Comparison of ENCODE assay signal across 1 cellular context in the genomic region with DNA sequence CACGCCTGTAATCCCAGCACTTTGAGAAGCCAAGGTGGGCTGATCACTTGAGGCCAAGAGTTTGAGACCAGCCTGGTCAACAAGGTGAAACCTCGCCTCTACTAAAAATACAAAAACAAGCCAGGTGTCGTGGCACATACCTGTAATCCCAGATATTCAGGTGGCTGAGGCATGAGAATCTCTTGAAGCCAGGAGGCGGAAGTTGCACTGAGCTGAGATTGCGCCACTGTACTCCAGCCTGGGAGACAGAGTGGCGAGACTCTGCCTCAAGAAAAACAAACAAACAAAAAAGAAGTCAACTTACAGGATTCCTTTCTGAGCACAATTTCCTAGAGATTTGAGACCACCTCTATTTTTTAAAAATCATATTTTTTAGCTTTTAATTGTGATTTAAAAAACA.
TF ChIP-seq lines count a peak whose summit lies in the region.

No MANE protein-coding gene starts in this region.

TF ChIP-seq in HepG2, 621 proteins besides CTCF, POLR2A, EP300 and RAD21:
- TF ChIP-seq, protein P1, sequence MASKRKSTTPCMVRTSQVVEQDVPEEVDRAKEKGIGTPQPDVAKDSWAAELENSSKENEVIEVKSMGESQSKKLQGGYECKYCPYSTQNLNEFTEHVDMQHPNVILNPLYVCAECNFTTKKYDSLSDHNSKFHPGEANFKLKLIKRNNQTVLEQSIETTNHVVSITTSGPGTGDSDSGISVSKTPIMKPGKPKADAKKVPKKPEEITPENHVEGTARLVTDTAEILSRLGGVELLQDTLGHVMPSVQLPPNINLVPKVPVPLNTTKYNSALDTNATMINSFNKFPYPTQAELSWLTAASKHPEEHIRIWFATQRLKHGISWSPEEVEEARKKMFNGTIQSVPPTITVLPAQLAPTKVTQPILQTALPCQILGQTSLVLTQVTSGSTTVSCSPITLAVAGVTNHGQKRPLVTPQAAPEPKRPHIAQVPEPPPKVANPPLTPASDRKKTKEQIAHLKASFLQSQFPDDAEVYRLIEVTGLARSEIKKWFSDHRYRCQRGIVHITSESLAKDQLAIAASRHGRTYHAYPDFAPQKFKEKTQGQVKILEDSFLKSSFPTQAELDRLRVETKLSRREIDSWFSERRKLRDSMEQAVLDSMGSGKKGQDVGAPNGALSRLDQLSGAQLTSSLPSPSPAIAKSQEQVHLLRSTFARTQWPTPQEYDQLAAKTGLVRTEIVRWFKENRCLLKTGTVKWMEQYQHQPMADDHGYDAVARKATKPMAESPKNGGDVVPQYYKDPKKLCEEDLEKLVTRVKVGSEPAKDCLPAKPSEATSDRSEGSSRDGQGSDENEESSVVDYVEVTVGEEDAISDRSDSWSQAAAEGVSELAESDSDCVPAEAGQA (IDR thresholded peaks at IDR 0.05; ENCODE audit: low read depth), result no peak
- TF ChIP-seq, protein P1 (CRISPR knock-in tag; IDR thresholded peaks at IDR 0.05; ENCODE audit: borderline replicate concordance), result no peak
- no peak for TF ChIP-seq JUNB (CRISPR knock-in tag; IDR thresholded peaks at IDR 0.05; ENCODE audit: borderline replicate concordance)
- TF ChIP-seq ZNF205 (CRISPR knock-in tag; IDR thresholded peaks at IDR 0.05), result no peak
- no peak for TF ChIP-seq ETV5 (CRISPR knock-in tag; IDR thresholded peaks at IDR 0.05; ENCODE audit: borderline replicate concordance)
- TF ChIP-seq KDM5A (IDR thresholded peaks at IDR 0.05; ENCODE audit: borderline replicate concordance, low read length), result no peak
- no peak for TF ChIP-seq ZNF207 (IDR thresholded peaks at IDR 0.05; ENCODE audit: borderline replicate concordance)
- TF ChIP-seq HMG20B (CRISPR knock-in tag; conservative IDR thresholded peaks at IDR 0.05), result no peak
- TF ChIP-seq RBM39 (IDR thresholded peaks at IDR 0.05; ENCODE audit: low read depth, low read length, poor library complexity, severe bottlenecking), result no peak
- TF ChIP-seq FOXO1 (CRISPR knock-in tag; IDR thresholded peaks at IDR 0.05), result no peak
- TF ChIP-seq MZF1 (CRISPR knock-in tag; IDR thresholded peaks at IDR 0.05; ENCODE audit: borderline replicate concordance), result no peak
- TF ChIP-seq ZNF10 (CRISPR knock-in tag; IDR thresholded peaks at IDR 0.05; ENCODE audit: borderline replicate concordance, low read depth), result no peak
- TF ChIP-seq ZNF652 (CRISPR knock-in tag; IDR thresholded peaks at IDR 0.05; ENCODE audit: borderline replicate concordance, low read depth), result no peak
